Comparison of ENCODE assay signal across 11 cellular contexts in genomic region chr4:12041828-12042227, GRCh38.
DNase-seq lines count a peak whose midpoint lies in the region; ATAC-seq and FAIRE-seq lines count a peak whose summit lies in the region.
"Had no signal": no experiment of that assay in that cellular context is flagged by ENCODE, and none has a peak within 500 bp of the region (broad histone marks: within the 10 kb centered on the region; RNA-seq: fewer than 3 reads in every experiment).

No MANE protein-coding gene starts in this region.

- no peak overlapping the region for H3K4me3 Mint-ChIP-seq in activated CD4-positive, alpha-beta T cell treated with anti-CD3 and anti-CD28 coated beads for 36 hours
- no peak overlapping the region for H3K4me3 Mint-ChIP-seq in activated CD4-positive, alpha-beta T cell treated with anti-CD3 and anti-CD28 coated beads, Interleukin-2, amount 10 ng/mL, durations not matched to agents 24 days and 14 days

- H3K27ac ChIP-seq in small intestine (ENCODE audit: low read depth in 1 of 2, low read length in 1 of 2) = no peak overlapping the region
- H3K27ac ChIP-seq: coronary artery had no signal

- POLR2A ChIA-PET in activated CD4-positive, alpha-beta T cell treated with anti-CD3 and anti-CD28 coated beads for 36 hours (lab: Charles Lee) = no interaction called here

- no peaks in the 10 kb centered on the region for H3K27me3 ChIP-seq in small intestine (ENCODE audit: control insufficient read depth in 2 of 2, insufficient read depth in 2 of 2, low read length in 2 of 2)

- H3K4me3 ChIP-seq in small intestine (ENCODE audit: low read depth in 1 of 2, low read length in 2 of 2) = no peak overlapping the region
- H3K4me3 ChIP-seq: coronary artery had no signal

- no peaks in the 10 kb centered on the region for H3K9me3 ChIP-seq in small intestine (ENCODE audit: control insufficient read depth, low read depth)

- DNase-seq in activated CD4-positive, alpha-beta T cell treated with anti-CD3 and anti-CD28 coated beads for 36 hours = peak; percentile 3
- no peak for DNase-seq in activated CD4-positive, alpha-beta T cell treated with anti-CD3 and anti-CD28 coated beads, Interleukin-2, amount 10 ng/mL, durations not matched to agents 24 days and 14 days
- DNase-seq in NCI-H2029 treated with DMSO at 0.1 percent for 48 hours (lab: John Stamatoyannopoulos, UW) = peak; percentile 10
- DNase-seq in dermis microvascular lymphatic vessel endothelial cell (ENCODE audit: low read depth in 2 of 2) = peak; percentile 5 to 9
- DNase-seq in small intestine = peak; percentile 8
- no peak for DNase-seq in hepatic stellate cell (ENCODE audit: low spot score)
- DNase-seq in retina = no peak
- DNase-seq: NCI-H510A treated with DMSO at 0.1 percent for 48 hours; stimulated activated CD4-positive, alpha-beta T cell treated with anti-CD3 and anti-CD28 coated beads, Interleukin-12 subunit alpha, Interleukin-12 subunit beta, amount 100 ng/mL, for 4 hours had no signal

- H3K4me1 Mint-ChIP-seq in activated CD4-positive, alpha-beta T cell treated with anti-CD3 and anti-CD28 coated beads for 36 hours = no peaks in the 10 kb centered on the region
- H3K4me1 Mint-ChIP-seq in activated CD4-positive, alpha-beta T cell treated with anti-CD3 and anti-CD28 coated beads, Interleukin-2, amount 10 ng/mL, durations not matched to agents 24 days and 14 days = no peaks in the 10 kb centered on the region

- no peaks in the 10 kb centered on the region for H3K27me3 Mint-ChIP-seq in activated CD4-positive, alpha-beta T cell treated with anti-CD3 and anti-CD28 coated beads for 36 hours
- H3K27me3 Mint-ChIP-seq in activated CD4-positive, alpha-beta T cell treated with anti-CD3 and anti-CD28 coated beads, Interleukin-2, amount 10 ng/mL, durations not matched to agents 24 days and 14 days = no peaks in the 10 kb centered on the region

- intact Hi-C loops in activated CD4-positive, alpha-beta T cell treated with anti-CD3 and anti-CD28 coated beads for 36 hours (cut with DNase I, micrococcal nuclease) = loop anchor here in 1 of 2 experiments (1.0 kb wide), 1 partner anchor 591 kb away; no protein-coding TSS in a partner anchor
- intact Hi-C loops in activated CD4-positive, alpha-beta T cell treated with anti-CD3 and anti-CD28 coated beads, Interleukin-2, amount 10 ng/mL, durations not matched to agents 24 days and 14 days (cut with micrococcal nuclease) = no loop called here

- ATAC-seq in activated CD4-positive, alpha-beta T cell treated with anti-CD3 and anti-CD28 coated beads for 36 hours = no peak
- ATAC-seq in GM19395 (IDR thresholded peaks at IDR 0.05; ENCODE audit: unreplicated experiment) = no peak

- no peak overlapping the region for H3K27ac Mint-ChIP-seq in activated CD4-positive, alpha-beta T cell treated with anti-CD3 and anti-CD28 coated beads for 36 hours
- no peak overlapping the region for H3K27ac Mint-ChIP-seq in activated CD4-positive, alpha-beta T cell treated with anti-CD3 and anti-CD28 coated beads, Interleukin-2, amount 10 ng/mL, durations not matched to agents 24 days and 14 days

- no peak for FAIRE-seq in small intestine (lab: Jason Lieb, UNC)

- H3K36me3 ChIP-seq in small intestine (ENCODE audit: control insufficient read depth in 2 of 2, insufficient read depth in 2 of 2, low read length in 2 of 2) = no peaks in the 10 kb centered on the region

- 40 to 47% (median 45%) methylated on average over 2 of the region's 2 CpGs for WGBS in small intestine, 3 donors

- CTCF ChIA-PET in activated CD4-positive, alpha-beta T cell treated with anti-CD3 and anti-CD28 coated beads for 36 hours (lab: Charles Lee) = interaction anchor here (0.6 to 1.2 kb wide), 3 partner anchors 19 to 593 kb away, joined by 3 read pairs; no protein-coding TSS in a partner anchor

- no peaks in the 10 kb centered on the region for H3K4me1 ChIP-seq in small intestine (ENCODE audit: control insufficient read depth in 2 of 2, insufficient read depth in 1 of 2, low read depth in 1 of 2, low read length in 1 of 2)

- no peaks in the 10 kb centered on the region for H3K36me3 Mint-ChIP-seq in activated CD4-positive, alpha-beta T cell treated with anti-CD3 and anti-CD28 coated beads for 36 hours (ENCODE audit: low read depth)
- no peaks in the 10 kb centered on the region for H3K36me3 Mint-ChIP-seq in activated CD4-positive, alpha-beta T cell treated with anti-CD3 and anti-CD28 coated beads, Interleukin-2, amount 10 ng/mL, durations not matched to agents 24 days and 14 days (ENCODE audit: low read depth)

- H3K9me3 Mint-ChIP-seq in activated CD4-positive, alpha-beta T cell treated with anti-CD3 and anti-CD28 coated beads for 36 hours (ENCODE audit: low read depth) = peaks cover 10% of the 10 kb centered on the region
- H3K9me3 Mint-ChIP-seq in activated CD4-positive, alpha-beta T cell treated with anti-CD3 and anti-CD28 coated beads, Interleukin-2, amount 10 ng/mL, durations not matched to agents 24 days and 14 days = no peaks in the 10 kb centered on the region

Comparison
In these comparisons a context has a peak if more than half of its experiments do, and no peak if none do; other contexts are left out.
1. DNase-seq: peak in activated CD4-positive, alpha-beta T cell treated with anti-CD3 and anti-CD28 coated beads for 36 hours (single experiment), NCI-H2029 treated with DMSO at 0.1 percent for 48 hours (single experiment), dermis microvascular lymphatic vessel endothelial cell (2 of 2) and small intestine (single experiment); none in activated CD4-positive, alpha-beta T cell treated with anti-CD3 and anti-CD28 coated beads, Interleukin-2, amount 10 ng/mL, durations not matched to agents 24 days and 14 days (single experiment), hepatic stellate cell (single experiment) and retina (single experiment).